In genomic region chr17:43126911-43127290, GRCh38 we compare ENCODE assay signal across 14 cellular contexts. TPM values are rescaled to one million over a fixed set of nuclear protein-coding genes. Genes with fewer than 3 reads are reported as not detected.
A peak's percentile ranks its signal among the peaks of the same experiment; 100 is the strongest.
DNase-seq lines count a peak whose midpoint lies in the region; ATAC-seq and TF ChIP-seq lines count a peak whose summit lies in the region.
"Had no signal": no experiment of that assay in that cellular context is flagged by ENCODE, and none has a peak within 500 bp of the region (broad histone marks: within the 10 kb centered on the region; RNA-seq: fewer than 3 reads in every experiment).

No MANE protein-coding gene starts in this region.

- TF ChIP-seq EP300 in sigmoid colon (IDR thresholded peaks at IDR 0.05) = no peak

- no peak for ATAC-seq in activated CD8-positive, alpha-beta memory T cell treated with anti-CD3 and anti-CD28 coated beads, Interleukin-2, amount 10 ng/mL, durations not matched to agents 7 days and 5 days
- ATAC-seq in central memory CD8-positive, alpha-beta T cell (replicated peaks; ENCODE audit: extremely low read depth, poor library complexity, severe bottlenecking) = no peak
- ATAC-seq in GM18502 (IDR thresholded peaks at IDR 0.05; ENCODE audit: poor library complexity, unreplicated experiment) = no peak
- ATAC-seq: esophagus mucosa, HCT116 had no signal

- DNase-seq in activated CD8-positive, alpha-beta memory T cell treated with anti-CD3 and anti-CD28 coated beads, Interleukin-2, amount 10 ng/mL, durations not matched to agents 7 days and 5 days = no peak
- no peak for DNase-seq in activated CD8-positive, alpha-beta memory T cell treated with anti-CD3 and anti-CD28 coated beads, Interleukin-2, amount 50 U/mL, for 4 hours
- DNase-seq in central memory CD8-positive, alpha-beta T cell (ENCODE audit: low spot score in 2 of 2) = no peak
- DNase-seq in sigmoid colon = peak; percentile 53
- DNase-seq in substantia nigra (lab: John Stamatoyannopoulos, UW) = no peak
- no peak for DNase-seq in GM23248
- DNase-seq: NCI-H1105 treated with DMSO at 0.1 percent for 48 hours, NCI-H446 had no signal

- 97% methylated on average over 24 of the region's 24 CpGs for WGBS in sigmoid colon, 2 donors
- 97 to 98% methylated on average over 11 to 24 of the region's 24 CpGs for WGBS in GM23248 (ENCODE audit: low coverage in 1 of 2, low lambda C conversion rate in 2 of 2, missing lambda C conversion rate in 2 of 2), 2 experiments

- TF ChIP-seq CTCF in sigmoid colon (IDR thresholded peaks at IDR 0.05) = no peak

- no peaks in the 10 kb centered on the region for H3K27me3 Mint-ChIP-seq in activated CD8-positive, alpha-beta memory T cell treated with anti-CD3 and anti-CD28 coated beads, Interleukin-2, amount 10 ng/mL, durations not matched to agents 7 days and 5 days
- no peaks in the 10 kb centered on the region for H3K27me3 Mint-ChIP-seq in central memory CD8-positive, alpha-beta T cell

- no peaks in the 10 kb centered on the region for H3K9me3 Mint-ChIP-seq in activated CD8-positive, alpha-beta memory T cell treated with anti-CD3 and anti-CD28 coated beads, Interleukin-2, amount 10 ng/mL, durations not matched to agents 7 days and 5 days (ENCODE audit: low read depth)
- no peaks in the 10 kb centered on the region for H3K9me3 Mint-ChIP-seq in central memory CD8-positive, alpha-beta T cell

- H3K36me3 ChIP-seq in HUES6 (ENCODE audit: control insufficient read depth, insufficient read depth, low read length) (peaks cover 16% of the 10 kb centered on the region), sigmoid colon (peaks cover 0 to 2% (median 0%) of the 10 kb centered on the region in 4 donors), GM23248 (ENCODE audit: low read depth) (no peaks in the 10 kb centered on the region)

- H3K27ac ChIP-seq in HUES6 (ENCODE audit: low read depth, low read length) = no peak overlapping the region; the same call in 1 of the 2 replicates
- H3K27ac ChIP-seq in sigmoid colon = no peak overlapping the region
- H3K27ac ChIP-seq in substantia nigra (ENCODE audit: low read depth, low read length, poor library complexity, severe bottlenecking) = no peak overlapping the region
- H3K27ac ChIP-seq in GM23248 = no peak overlapping the region
- H3K27ac ChIP-seq: parathyroid adenoma had no signal

- no peaks in the 10 kb centered on the region for H4K20me1 ChIP-seq in GM23248 (ENCODE audit: insufficient read depth)

- in situ Hi-C loops in GM23248 (cut with MboI) = no loop called here

- H3K9ac ChIP-seq in HUES6 (ENCODE audit: low read length) = peak overlapping the region; percentile 94
- H3K9ac ChIP-seq in GM23248 = no peak overlapping the region
- H3K9ac ChIP-seq: parathyroid adenoma had no signal

- peak overlapping the region; percentile 61 for H3K4me3 Mint-ChIP-seq in activated CD8-positive, alpha-beta memory T cell treated with anti-CD3 and anti-CD28 coated beads, Interleukin-2, amount 10 ng/mL, durations not matched to agents 7 days and 5 days
- peak overlapping the region; percentile 63 for H3K4me3 Mint-ChIP-seq in central memory CD8-positive, alpha-beta T cell

- no peak overlapping the region for H2AFZ ChIP-seq in GM23248
- H2AFZ ChIP-seq: hepatocyte, parathyroid adenoma had no signal

- no peak overlapping the region for H3K27ac Mint-ChIP-seq in activated CD8-positive, alpha-beta memory T cell treated with anti-CD3 and anti-CD28 coated beads, Interleukin-2, amount 10 ng/mL, durations not matched to agents 7 days and 5 days
- peak overlapping the region; percentile 46 for H3K27ac Mint-ChIP-seq in central memory CD8-positive, alpha-beta T cell (ENCODE audit: low read depth)

- peaks cover 29% of the 10 kb centered on the region for H3K36me3 Mint-ChIP-seq in activated CD8-positive, alpha-beta memory T cell treated with anti-CD3 and anti-CD28 coated beads, Interleukin-2, amount 10 ng/mL, durations not matched to agents 7 days and 5 days
- H3K36me3 Mint-ChIP-seq in central memory CD8-positive, alpha-beta T cell (ENCODE audit: insufficient read depth) = peaks cover 21% of the 10 kb centered on the region

- CTCF ChIA-PET in activated CD8-positive, alpha-beta memory T cell treated with anti-CD3 and anti-CD28 coated beads, Interleukin-2, amount 10 ng/mL, durations not matched to agents 7 days and 5 days (lab: Charles Lee) = interaction anchor here (1.1 kb wide), 1 partner anchor 120 kb away, joined by 3 read pairs; the partner anchor contains the start of gene IFI35

- H3K4me2 ChIP-seq in GM23248 (ENCODE audit: unreplicated experiment) = no peak overlapping the region

- intact Hi-C loops in sigmoid colon (cut with DNase I) = loop anchor here (5.0 kb wide), 1 partner anchor 100 kb away; the partner anchor contains the start of gene RND2

- H3F3A ChIP-seq in GM23248 (ENCODE audit: insufficient read depth) = 0 out of 2 replicates have a peak, but pooled peaks cover 8% of the 10 kb centered on the region

- H3K79me2 ChIP-seq in GM23248 (ENCODE audit: insufficient read depth) = peaks cover 47% of the 10 kb centered on the region

- peaks cover 43% of the 10 kb centered on the region for H3K4me1 Mint-ChIP-seq in activated CD8-positive, alpha-beta memory T cell treated with anti-CD3 and anti-CD28 coated beads, Interleukin-2, amount 10 ng/mL, durations not matched to agents 7 days and 5 days
- H3K4me1 Mint-ChIP-seq in central memory CD8-positive, alpha-beta T cell = peaks cover 29% of the 10 kb centered on the region

- no peaks in the 10 kb centered on the region; the same call in 1 of the 2 replicates for H3K9me3 ChIP-seq in HUES6 (ENCODE audit: control insufficient read depth, insufficient read depth, low read depth, low read length)
- no peaks in the 10 kb centered on the region for H3K9me3 ChIP-seq in sigmoid colon
- no peaks in the 10 kb centered on the region for H3K9me3 ChIP-seq in GM23248 (ENCODE audit: low read depth)

- no peaks in the 10 kb centered on the region for H3K9me2 ChIP-seq in GM23248 (ENCODE audit: insufficient read depth)

- H3K4me1 ChIP-seq in HUES6 (ENCODE audit: control insufficient read depth, insufficient read depth, low read length) = no peaks in the 10 kb centered on the region
- H3K4me1 ChIP-seq in sigmoid colon = peaks cover 0 to 24% (median 20%) of the 10 kb centered on the region in 4 donors
- H3K4me1 ChIP-seq in GM23248 (ENCODE audit: insufficient read depth) = peaks cover 3% of the 10 kb centered on the region; the same call in 1 of the 2 replicates

- TF ChIP-seq POLR2A in sigmoid colon (IDR thresholded peaks at IDR 0.05) = no peak

- H3K4me3 ChIP-seq in HUES6 (ENCODE audit: low read depth, low read length) = peak overlapping the region; percentile 76; the same call in 1 of the 2 replicates
- no peak overlapping the region for H3K4me3 ChIP-seq in sigmoid colon
- no peak overlapping the region for H3K4me3 ChIP-seq in GM23248

- H3K27me3 ChIP-seq in HUES6 (ENCODE audit: control insufficient read depth, insufficient read depth, low read length) (no peaks in the 10 kb centered on the region), sigmoid colon (no peaks in the 10 kb centered on the region), GM23248 (replicated peaks; ENCODE audit: insufficient read depth) (no peaks in the 10 kb centered on the region)
- H3K27me3 ChIP-seq: hepatocyte had no signal

RNA-seq across cellular contexts. Expression of gene BRCA1, which starts 1.7 kb away (rescaled TPM):
- 100 to 1,000 TPM in 1 of 2 experiments, 10 to 100 TPM in 1; 84.3 to 102 TPM for total RNA-seq in activated CD8-positive, alpha-beta memory T cell treated with anti-CD3 and anti-CD28 coated beads, Interleukin-2, amount 10 ng/mL, durations not matched to agents 7 days and 5 days
- total RNA-seq in sigmoid colon = 10 to 100 TPM in 1 of 4 donors, 1 to 10 TPM in 3; 5.4 to 10.2 (median 6.1) TPM
- polyA plus RNA-seq in sigmoid colon (1 to 10 TPM in 2 of 3 donors, under 1 TPM in 1; 0.60 to 9.9 (median 2.5) TPM), GM23248 (2016; fragmentation: Nextera tagmentation; extraction: Ambion mirVana) (11.7 and 12.7 TPM in 2 replicates)
- total RNA-seq in GM23248 (2014; rRNA removed; shearing (Covaris generic)) = 13.6 and 21.6 TPM in 2 replicates

RNA-seq across cellular contexts. Expression of gene NBR1, which starts 44.1 kb away (rescaled TPM):
- total RNA-seq in activated CD8-positive, alpha-beta memory T cell treated with anti-CD3 and anti-CD28 coated beads, Interleukin-2, amount 10 ng/mL, durations not matched to agents 7 days and 5 days = 10 to 100 TPM; 46.0 to 53.0 TPM
- total RNA-seq in sigmoid colon = 10 to 100 TPM; 77.5 to 98.1 (median 81.5) TPM
- polyA plus RNA-seq in sigmoid colon (10 to 100 TPM; 50.9 to 93.4 (median 74.5) TPM), GM23248 (2016; fragmentation: Nextera tagmentation; extraction: Ambion mirVana) (71.5 and 71.6 TPM in 2 replicates)
- total RNA-seq in GM23248 (2014; rRNA removed; shearing (Covaris generic)) = 109 and 121 TPM in 2 replicates
